In the genomic region with DNA sequence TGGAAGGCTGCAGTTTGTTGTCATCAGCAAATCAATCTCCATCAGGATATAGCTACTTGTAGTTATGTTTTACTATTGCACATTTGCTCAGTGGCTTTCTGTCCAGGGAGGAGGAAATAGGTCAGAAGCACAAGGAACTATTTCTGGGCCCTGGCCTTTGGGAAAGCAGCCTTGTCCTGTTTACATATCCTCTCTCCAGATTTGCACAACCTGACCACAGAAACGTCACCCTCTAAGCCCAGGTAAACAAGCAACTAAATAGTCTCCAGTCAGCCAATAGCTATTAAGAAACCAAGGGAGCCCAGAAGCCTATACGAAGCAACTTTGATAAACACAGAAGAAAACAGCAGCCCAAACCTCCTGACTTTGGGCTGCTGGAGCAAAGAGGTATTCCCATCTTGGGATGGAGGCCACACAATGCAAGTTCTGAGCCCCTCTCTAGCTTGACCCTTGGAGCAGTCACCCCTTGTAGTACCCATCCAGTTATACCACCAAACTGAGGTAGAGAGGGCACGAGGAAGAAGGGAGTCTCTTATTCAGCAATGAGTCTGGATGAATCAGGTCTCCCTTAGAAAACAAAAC, we compare ENCODE assay signal across 10 cellular contexts. TPM values are rescaled to one million over a fixed set of nuclear protein-coding genes. Genes with fewer than 3 reads are reported as not detected.
DNase-seq lines count a peak whose midpoint lies in the region; ATAC-seq and TF ChIP-seq lines count a peak whose summit lies in the region.
"Had no signal": no experiment of that assay in that cellular context is flagged by ENCODE, and none has a peak within 500 bp of the region (broad histone marks: within the 10 kb centered on the region; RNA-seq: fewer than 3 reads in every experiment).

No MANE protein-coding gene starts in this region.

- peak overlapping the region in 2 of 4 donors; percentile 16 to 97 for H3K4me3 ChIP-seq in gastrocnemius medialis
- H3K4me3 ChIP-seq in lower leg skin (ENCODE audit: low read depth, poor library complexity, severe bottlenecking) = no peak overlapping the region
- H3K4me3 ChIP-seq in mesendoderm (ENCODE audit: low read length) = no peak overlapping the region

- no peak overlapping the region for H4K8ac ChIP-seq in mesendoderm (ENCODE audit: low read depth, low read length)

- H3K23ac ChIP-seq in mesendoderm (ENCODE audit: low read length) = no peak overlapping the region

- intact Hi-C loops in gastrocnemius medialis (cut with DNase I; ENCODE audit: low total_unique reads) = loop anchor here (10.0 kb wide), 4 partner anchors 540 to 1200 kb away; a partner anchor contains a TSS
- intact Hi-C loops in lower leg skin (cut with DNase I; ENCODE audit: low total_unique reads) = no loop called here

- peak; percentile 34 to 50 for ATAC-seq in gastrocnemius medialis
- ATAC-seq in GM19395 (IDR thresholded peaks at IDR 0.05; ENCODE audit: unreplicated experiment) = no peak

- H4K5ac ChIP-seq in mesendoderm (ENCODE audit: low read length) = no peak overlapping the region

- peaks cover 0 to 4% of the 10 kb centered on the region in 2 donors for H3K36me3 ChIP-seq in gastrocnemius medialis
- no peaks in the 10 kb centered on the region for H3K36me3 ChIP-seq in mesendoderm (ENCODE audit: control insufficient read depth, insufficient read depth, low read length)

- H3K79me2 ChIP-seq in mesendoderm (ENCODE audit: control insufficient read depth, insufficient read depth, low read length) = peaks cover 18% of the 10 kb centered on the region

- TF ChIP-seq CTCF in gastrocnemius medialis (IDR thresholded peaks at IDR 0.05 in 4 of 5, conservative IDR thresholded peaks at IDR 0.05 in 1 of 5) (no peak), lower leg skin (IDR thresholded peaks at IDR 0.05) (no peak)

- DNase-seq in DMS53 treated with DMSO at 0.1 percent for 48 hours (lab: John Stamatoyannopoulos, UW; ENCODE audit: unreplicated experiment) = peak; percentile 82
- DNase-seq in SHP77 treated with DMSO at 0.1 percent for 48 hours (lab: John Stamatoyannopoulos, UW) = peak; percentile 31
- peak; percentile 92 for DNase-seq in iris pigment epithelial cell (ENCODE audit: low read depth)
- peak; percentile 79 to 82 for DNase-seq in gastrocnemius medialis
- no peak for DNase-seq in NOMO-1 treated with DMSO at 0.1 percent for 48 hours (lab: John Stamatoyannopoulos, UW; ENCODE audit: unreplicated experiment)
- DNase-seq in lower leg skin (ENCODE audit: low spot score in 2 of 2) = no peak
- no peak for DNase-seq in mesendoderm
- DNase-seq: dermis blood vessel endothelial cell, DMS79 had no signal

- H3K18ac ChIP-seq in mesendoderm (ENCODE audit: low read length) = no peak overlapping the region

- no peak overlapping the region for H2BK15ac ChIP-seq in mesendoderm (replicated peaks; ENCODE audit: low read depth)

- in situ Hi-C loops in gastrocnemius medialis (cut with MboI; ENCODE audit: low sequenced_read_pairs in 4 of 4) = no loop called here

- H2BK5ac ChIP-seq in mesendoderm (ENCODE audit: low read length) = no peak overlapping the region

- H3K27me3 ChIP-seq in gastrocnemius medialis (no peaks in the 10 kb centered on the region), mesendoderm (ENCODE audit: insufficient read depth, low read length, poor library complexity) (no peaks in the 10 kb centered on the region)

- H3K4me2 ChIP-seq in mesendoderm (ENCODE audit: low read length) = no peak overlapping the region

- H3K9ac ChIP-seq in mesendoderm (ENCODE audit: low read length) = no peak overlapping the region

- peak; percentile 70 to 91 for TF ChIP-seq POLR2A in gastrocnemius medialis (IDR thresholded peaks at IDR 0.05)
- TF ChIP-seq POLR2A in lower leg skin (IDR thresholded peaks at IDR 0.05) = no peak

- H2BK120ac ChIP-seq in mesendoderm (ENCODE audit: low read depth, low read length) = no peak overlapping the region

- no peaks in the 10 kb centered on the region for H3K9me3 ChIP-seq in gastrocnemius medialis

- H3K4me1 ChIP-seq in gastrocnemius medialis (peaks cover 63 to 70% of the 10 kb centered on the region in 2 donors), mesendoderm (ENCODE audit: control insufficient read depth, low read depth, low read length) (peaks cover 3% of the 10 kb centered on the region)

- no peak overlapping the region for H2AK5ac ChIP-seq in mesendoderm (ENCODE audit: low read length)

- 75% methylated on average over 3 of the region's 3 CpGs for WGBS in lower leg skin, 2 donors
- no CpG with 5 or more reads among the region's 3 CpGs for WGBS in mesendoderm (ENCODE audit: extremely low coverage, insufficient coverage, low lambda C conversion rate)

- no peak overlapping the region for H3K4ac ChIP-seq in mesendoderm (ENCODE audit: low read depth, low read length)

- no peak overlapping the region for H3K56ac ChIP-seq in mesendoderm (ENCODE audit: low read length)

- H3K79me1 ChIP-seq in mesendoderm (ENCODE audit: low read length) = peaks cover 5% of the 10 kb centered on the region

- H3K27ac ChIP-seq in gastrocnemius medialis (peak overlapping the region; percentile 97 to 100 (median 99)), mesendoderm (ENCODE audit: low read depth, low read length) (no peak overlapping the region)

RNA-seq across cellular contexts. Expression of a gene that starts 2.3 kb away (rescaled TPM):
- total RNA-seq in gastrocnemius medialis = 100 to 1,000 TPM in 3 of 4 donors, 10 to 100 TPM in 1; 80.8 to 158 (median 124) TPM
- total RNA-seq in lower leg skin = 10 to 100 TPM; 70.6 to 90.9 (median 82.4) TPM
- polyA plus RNA-seq in mesendoderm (2013, experiment 1 of 2) = 27.9 TPM
- 27.5 TPM for polyA plus RNA-seq in mesendoderm (2013, experiment 2 of 2)

RNA-seq across cellular contexts. Expression of a gene that starts 45.7 kb away (rescaled TPM):
- total RNA-seq in gastrocnemius medialis = 10 to 100 TPM; 17.1 to 18.9 (median 18.5) TPM
- 10 to 100 TPM in 3 of 4 donors, 1 to 10 TPM in 1; 9.9 to 22.5 (median 15.1) TPM for total RNA-seq in lower leg skin
- polyA plus RNA-seq in mesendoderm (2013, experiment 1 of 2) = 53.2 TPM
- 52.3 TPM for polyA plus RNA-seq in mesendoderm (2013, experiment 2 of 2)

Comparison
In these comparisons a context has a peak if more than half of its experiments do, and no peak if none do; other contexts are left out.
1. DNase-seq: peak in DMS53 treated with DMSO at 0.1 percent for 48 hours (single experiment), SHP77 treated with DMSO at 0.1 percent for 48 hours (single experiment), iris pigment epithelial cell (single experiment) and gastrocnemius medialis (2 of 2); none in NOMO-1 treated with DMSO at 0.1 percent for 48 hours (single experiment), lower leg skin (0 of 2) and mesendoderm (single experiment).
2. POLR2A ChIP-seq: peak in gastrocnemius medialis (2 of 2); none in lower leg skin (0 of 2).